Comparison of ENCODE assay signal across 1 cellular context in genomic region chr11:96222102-96222501, GRCh38.
TF ChIP-seq lines count a peak whose summit lies in the region.

No MANE protein-coding gene starts in this region.

TF ChIP-seq in IMR-90, 13 proteins besides CTCF, POLR2A, EP300 and RAD21 (continued from another document):
- TF ChIP-seq ELK1 (IDR thresholded peaks at IDR 0.05; ENCODE audit: borderline replicate concordance, low read depth, low read length) (no peak), NFE2L2 (IDR thresholded peaks at IDR 0.05; ENCODE audit: low read depth, low read length) (no peak), SMC3 (IDR thresholded peaks at IDR 0.05; ENCODE audit: low read depth, low read length) (no peak), MXI1 (IDR thresholded peaks at IDR 0.05; ENCODE audit: borderline replicate concordance, low read depth, low read length) (peak; percentile 68; the same call in 1 of the 2 replicates), CEBPB (IDR thresholded peaks at IDR 0.05; ENCODE audit: low read depth, low read length) (no peak), USF2 (IDR thresholded peaks at IDR 0.05; ENCODE audit: low read depth, low read length) (peak; percentile 83), FOS (IDR thresholded peaks at IDR 0.05; ENCODE audit: low read depth, low read length) (no peak), RCOR1 (IDR thresholded peaks at IDR 0.05; ENCODE audit: insufficient replicate concordance, low read length) (no peak), CHD1 (IDR thresholded peaks at IDR 0.05; ENCODE audit: low read depth, low read length) (no peak)
TF ChIP-seq in IMR-90: peak in this region for 2.
